7 cellular contexts compared by ENCODE assay signal in the genomic region with DNA sequence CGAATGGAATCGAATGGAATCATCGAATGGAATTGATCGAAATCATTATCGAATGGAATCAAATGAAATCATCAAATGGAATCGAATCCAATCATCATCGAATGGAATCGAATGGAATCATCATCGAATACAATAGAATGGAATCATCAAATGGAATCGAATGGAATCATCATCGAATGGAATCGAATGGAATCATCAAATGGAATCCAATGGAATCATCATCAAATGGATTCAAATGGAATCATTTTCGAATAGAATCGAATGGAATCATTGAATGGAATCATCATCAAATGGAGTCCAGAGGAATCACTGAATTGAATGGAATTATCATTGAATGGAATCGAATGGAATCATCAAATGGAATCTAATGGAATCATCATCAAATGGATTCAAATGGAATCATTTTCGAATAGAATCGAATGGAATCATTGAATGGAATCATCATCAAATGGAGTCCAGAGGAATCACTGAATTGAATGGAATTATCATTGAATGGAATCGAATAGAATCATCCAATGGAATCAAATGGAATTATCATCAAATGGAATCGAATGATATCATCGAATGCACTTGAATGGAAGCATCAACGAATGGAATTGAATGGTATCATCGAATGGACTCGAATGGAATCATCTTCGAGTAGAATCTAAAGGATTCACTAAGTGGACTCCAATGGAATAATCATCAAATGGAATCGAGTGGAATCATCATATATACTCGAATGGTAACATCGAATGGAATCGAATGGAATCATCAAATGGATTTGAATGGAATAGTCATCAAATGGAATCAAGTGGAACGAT.
DNase-seq lines count a peak whose midpoint lies in the region; ATAC-seq and TF ChIP-seq lines count a peak whose summit lies in the region.
"Not testable (repeated sequence)": the region's sequence is repeated elsewhere in the genome, so short reads cannot be mapped to it uniquely, and the experiment has no call there.

No MANE protein-coding gene starts in this region.

- H4K91ac ChIP-seq in mesenchymal stem cell (ENCODE audit: low read length), result not testable (repeated sequence)

- 67% methylated on average over 29 of the region's 29 CpGs for WGBS in mammary epithelial cell (ENCODE audit: low coverage, missing lambda C conversion rate)
- WGBS in mesenchymal stem cell, result 81% methylated on average over 29 of the region's 29 CpGs

- not testable (repeated sequence) for H2BK12ac ChIP-seq in mesenchymal stem cell (ENCODE audit: low read length in 2 of 2)

- H3K36me3 ChIP-seq in RWPE2 (ENCODE audit: low read depth); mammary epithelial cell (ENCODE audit: insufficient read depth, low read length); mesenchymal stem cell (ENCODE audit: control insufficient read depth in 1 of 2, insufficient read depth in 2 of 2, low read depth in 1 of 2, low read length in 2 of 2): not testable (repeated sequence)

- H3K4ac ChIP-seq in mesenchymal stem cell (ENCODE audit: low read depth in 1 of 2, low read length in 2 of 2), result not testable (repeated sequence)

- H3K4me3 Mint-ChIP-seq in progenitor cell of endocrine pancreas (ENCODE audit: low read depth), result not testable (repeated sequence)

- H2BK120ac ChIP-seq in mesenchymal stem cell (ENCODE audit: low read depth, low read length), result not testable (repeated sequence)

- H3K27me3 ChIP-seq in RWPE2 (ENCODE audit: insufficient read depth, poor library complexity, severe bottlenecking); mammary epithelial cell (ENCODE audit: insufficient read depth, low read length); mesenchymal stem cell (ENCODE audit: control insufficient read depth in 1 of 2, insufficient read depth in 1 of 2, low read length in 2 of 2): not testable (repeated sequence)

- H3K36me3 Mint-ChIP-seq in progenitor cell of endocrine pancreas (ENCODE audit: insufficient read depth), result peaks cover 19% of the 10 kb centered on the region

- not testable (repeated sequence) for TF ChIP-seq CTCF in RWPE2 (IDR thresholded peaks at IDR 0.05; ENCODE audit: poor library complexity, severe bottlenecking); mammary epithelial cell (conservative IDR thresholded peaks at IDR 0.05 in 1 of 2, IDR thresholded peaks at IDR 0.05 in 1 of 2; ENCODE audit: extremely low read depth in 1 of 2, insufficient read depth in 1 of 2, low read depth in 1 of 2, low read length in 2 of 2); progenitor cell of endocrine pancreas (IDR thresholded peaks at IDR 0.05; ENCODE audit: unreplicated experiment)

- H3K27ac Mint-ChIP-seq in progenitor cell of endocrine pancreas, result peak overlapping the region; percentile 35

- not testable (repeated sequence) for BruUV-seq in mammary epithelial cell (replicated peaks; lab: Mats Ljungman, UMichigan)

- in situ Hi-C loops in mammary epithelial cell (cut with MboI; ENCODE audit: low sequenced_read_pairs in 2 of 2), result not testable (repeated sequence)

- not testable (repeated sequence) for H3K18ac ChIP-seq in mesenchymal stem cell (ENCODE audit: low read depth in 1 of 2, low read length in 2 of 2)

- not testable (repeated sequence) for H3K79me2 ChIP-seq in mammary epithelial cell (ENCODE audit: insufficient read depth, low read length)

- not testable (repeated sequence) for H4K8ac ChIP-seq in mesenchymal stem cell (ENCODE audit: low read length)

- H4K20me1 ChIP-seq in mammary epithelial cell (ENCODE audit: insufficient read depth, low read length), result not testable (repeated sequence)

- peak; percentile 1; the same call in 1 of the 3 replicates for ATAC-seq in RWPE2 (ENCODE audit: low read depth)

- not testable (repeated sequence) for H3K4me1 Mint-ChIP-seq in progenitor cell of endocrine pancreas (ENCODE audit: low read depth)

- DNase-seq in H4 (ENCODE audit: low spot score) (peak; percentile 39), activated T-cell treated with anti-CD3 and anti-CD28 coated beads for 4 hours (peak; percentile 48), mammary epithelial cell (peak; percentile 27), foreskin melanocyte (peak; percentile 18), mesenchymal stem cell (peak; percentile 17), progenitor cell of endocrine pancreas (ENCODE audit: low spot score, unreplicated experiment) (peak; percentile 78)
- DNase-seq in RWPE2 (ENCODE audit: low spot score), result not testable (repeated sequence)

- not testable (repeated sequence) for H3K4me2 ChIP-seq in mammary epithelial cell (ENCODE audit: insufficient read depth, low read depth, low read length); mesenchymal stem cell (ENCODE audit: low read length, poor library complexity, severe bottlenecking)

- H3K4me3 ChIP-seq in RWPE2 (ENCODE audit: severe bottlenecking); mammary epithelial cell (replicated peaks in 1 of 3; ENCODE audit: insufficient read depth in 1 of 3, low read depth in 2 of 3, low read length in 3 of 3); mesenchymal stem cell (ENCODE audit: insufficient read depth in 1 of 2, low read depth in 1 of 2, low read length in 2 of 2): not testable (repeated sequence)

- not testable (repeated sequence) for H2AK5ac ChIP-seq in mesenchymal stem cell (ENCODE audit: low read length, severe bottlenecking)

- dilution Hi-C loops in mammary epithelial cell (cut with HindIII; ENCODE audit: low sequenced_read_pairs), result not testable (repeated sequence)

- not testable (repeated sequence) for H3K27me3 Mint-ChIP-seq in progenitor cell of endocrine pancreas

- intact Hi-C loops in mammary epithelial cell (cut with micrococcal nuclease), result not testable (repeated sequence)

- H3K27ac ChIP-seq in RWPE2 (ENCODE audit: poor library complexity, severe bottlenecking); mammary epithelial cell (ENCODE audit: insufficient read depth, low read depth, low read length); mesenchymal stem cell (ENCODE audit: low read length, poor library complexity, severe bottlenecking): not testable (repeated sequence)

- H3K9ac ChIP-seq in mammary epithelial cell (ENCODE audit: insufficient read depth, low read length); mesenchymal stem cell (ENCODE audit: low read length): not testable (repeated sequence)

- not testable (repeated sequence) for H2BK15ac ChIP-seq in mesenchymal stem cell (ENCODE audit: low read depth, poor library complexity, severe bottlenecking)

- not testable (repeated sequence) for H3K14ac ChIP-seq in mesenchymal stem cell (ENCODE audit: low read length in 2 of 2)

- CTCF ChIA-PET in mammary epithelial cell (lab: Charles Lee; ENCODE audit: low non-redundant PET), result not testable (repeated sequence)

- peaks cover 22% of the 10 kb centered on the region for H3K9me3 Mint-ChIP-seq in progenitor cell of endocrine pancreas (ENCODE audit: low read depth)

- H2AFZ ChIP-seq in mammary epithelial cell (ENCODE audit: low read depth, low read length); mesenchymal stem cell (ENCODE audit: low read depth, low read length): not testable (repeated sequence)

- not testable (repeated sequence) for H3K79me1 ChIP-seq in mesenchymal stem cell (replicated peaks; ENCODE audit: low read length, poor library complexity, severe bottlenecking)

- not testable (repeated sequence) for H3K9me3 ChIP-seq in RWPE2 (ENCODE audit: severe bottlenecking); mesenchymal stem cell (ENCODE audit: control insufficient read depth, low read length)
- peaks cover 20% of the 10 kb centered on the region for H3K9me3 ChIP-seq in mammary epithelial cell (replicated peaks; ENCODE audit: insufficient read depth, low read length)

- H3K23ac ChIP-seq in mesenchymal stem cell (ENCODE audit: low read length in 2 of 2), result not testable (repeated sequence)

- not testable (repeated sequence) for H2BK5ac ChIP-seq in mesenchymal stem cell (ENCODE audit: low read depth, low read length, poor library complexity, severe bottlenecking)

- H3K4me1 ChIP-seq in RWPE2 (ENCODE audit: insufficient read depth, poor library complexity, severe bottlenecking); mammary epithelial cell (ENCODE audit: insufficient read depth, low read length); mesenchymal stem cell (ENCODE audit: control insufficient read depth, insufficient read depth, low read depth, low read length): not testable (repeated sequence)
